In the genomic region with DNA sequence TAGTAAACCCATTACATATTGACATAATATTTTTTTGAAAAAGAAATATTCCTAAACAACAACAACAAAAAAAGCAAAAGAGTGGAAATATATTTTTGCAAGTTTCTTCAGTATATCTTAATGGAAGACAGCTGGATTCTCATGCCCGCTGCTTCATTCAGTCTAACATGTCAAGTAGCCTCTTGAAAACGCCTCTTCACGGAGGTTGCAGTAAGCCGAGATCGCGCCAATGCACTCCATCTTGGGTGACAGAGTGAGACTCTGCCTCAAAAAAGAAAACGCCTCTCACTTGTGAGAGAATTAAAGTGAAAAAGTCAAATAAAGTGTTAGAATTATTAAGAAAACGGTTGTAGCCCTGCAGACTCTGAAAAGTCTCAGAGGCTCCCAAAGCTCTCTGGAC, we compare ENCODE assay signal across 8 cellular contexts. TPM values are rescaled to one million over a fixed set of nuclear protein-coding genes. Genes with fewer than 3 reads are reported as not detected.
DNase-seq lines count a peak whose midpoint lies in the region; ATAC-seq, FAIRE-seq and TF ChIP-seq lines count a peak whose summit lies in the region.

No MANE protein-coding gene starts in this region.

- H3K9ac ChIP-seq in HUES64 (ENCODE audit: low read depth, low read length) (no peak overlapping the region), astrocyte (ENCODE audit: low read length) (no peak overlapping the region)

- no peak for ATAC-seq in CD8-positive, alpha-beta T cell
- ATAC-seq in naive thymus-derived CD4-positive, alpha-beta T cell = no peak

- WGBS in HUES64 = 93% methylated on average over 8 of the region's 8 CpGs

- peaks cover 14% of the 10 kb centered on the region for H3K79me2 ChIP-seq in astrocyte (ENCODE audit: insufficient read depth, low read length)

- H3K9me3 ChIP-seq in CD8-positive, alpha-beta T cell (ENCODE audit: low read length) = no peaks in the 10 kb centered on the region
- no peaks in the 10 kb centered on the region for H3K9me3 ChIP-seq in HUES64 (ENCODE audit: insufficient read depth, low read depth, low read length)
- H3K9me3 ChIP-seq in astrocyte (ENCODE audit: insufficient read depth, low read depth, low read length) = no peaks in the 10 kb centered on the region
- H3K9me3 ChIP-seq in naive thymus-derived CD4-positive, alpha-beta T cell (ENCODE audit: control insufficient read depth in 2 of 3, low read length in 3 of 3) = no peaks in the 10 kb centered on the region

- H3K4me3 Mint-ChIP-seq in CD8-positive, alpha-beta T cell = peak overlapping the region; percentile 66
- peak overlapping the region; percentile 79 for H3K4me3 Mint-ChIP-seq in astrocyte (ENCODE audit: unreplicated experiment)
- peak overlapping the region; percentile 70 to 99 (median 84) for H3K4me3 Mint-ChIP-seq in naive thymus-derived CD4-positive, alpha-beta T cell

- POLR2A ChIA-PET in CD8-positive, alpha-beta T cell (lab: Charles Lee) = interaction anchor here (2.4 kb wide), 1 partner anchor 113 kb away, joined by 10 read pairs; the partner anchor contains the start of gene SLC25A28
- POLR2A ChIA-PET in naive thymus-derived CD4-positive, alpha-beta T cell (lab: Charles Lee) = interaction anchor here (0.6 kb wide), 1 partner anchor 12 kb away, joined by 3 read pairs; no protein-coding TSS in a partner anchor

- H3K36me3 ChIP-seq in CD8-positive, alpha-beta T cell (ENCODE audit: insufficient read depth, low read length) = peaks cover 2% of the 10 kb centered on the region
- peaks cover 38% of the 10 kb centered on the region for H3K36me3 ChIP-seq in HUES64 (ENCODE audit: insufficient read depth, low read length)
- peaks cover 7% of the 10 kb centered on the region for H3K36me3 ChIP-seq in astrocyte (ENCODE audit: insufficient read depth, low read length)
- peaks cover 0 to 35% (median 4%) of the 10 kb centered on the region in 3 experiments for H3K36me3 ChIP-seq in naive thymus-derived CD4-positive, alpha-beta T cell (ENCODE audit: control insufficient read depth in 2 of 3, insufficient read depth in 3 of 3, low read length in 3 of 3)

- TF ChIP-seq CTCF in CD8-positive, alpha-beta T cell (IDR thresholded peaks at IDR 0.05) = no peak
- no peak for TF ChIP-seq CTCF in astrocyte (IDR thresholded peaks at IDR 0.05; ENCODE audit: insufficient read depth, low read depth, low read length)

- H3K4me1 Mint-ChIP-seq in CD8-positive, alpha-beta T cell (ENCODE audit: low read depth) = peaks cover 59% of the 10 kb centered on the region
- peaks cover 8% of the 10 kb centered on the region for H3K4me1 Mint-ChIP-seq in astrocyte (ENCODE audit: low read depth, unreplicated experiment)
- peaks cover 28 to 77% (median 57%) of the 10 kb centered on the region in 7 donors for H3K4me1 Mint-ChIP-seq in naive thymus-derived CD4-positive, alpha-beta T cell

- no peak for DNase-seq in CD8-positive, alpha-beta T cell
- DNase-seq in astrocyte (ENCODE audit: low read depth) = no peak
- DNase-seq in naive thymus-derived CD4-positive, alpha-beta T cell = no peak
- DNase-seq in NCI-H187 treated with DMSO at 0.1 percent for 48 hours (lab: John Stamatoyannopoulos, UW) = no peak
- no peak for DNase-seq in GOT3 (lab: John Stamatoyannopoulos, UW)
- no peak for DNase-seq in activated CD8-positive, alpha-beta memory T cell treated with anti-CD3 and anti-CD28 coated beads, Interleukin-2, amount 50 U/mL, for 48 hours
- no peak for DNase-seq in stimulated activated naive CD4-positive, alpha-beta T cell treated with Interleukin-2 at 50 U/mL for 16 hours (lab: John Stamatoyannopoulos, UW)

- H2AFZ ChIP-seq in astrocyte (ENCODE audit: low read depth, low read length) = no peak overlapping the region

- H3K4me3 ChIP-seq in CD8-positive, alpha-beta T cell (ENCODE audit: low read depth, low read length) = peak overlapping the region; percentile 13
- H3K4me3 ChIP-seq in HUES64 (ENCODE audit: low read length) (peak overlapping the region; percentile 100), astrocyte (ENCODE audit: insufficient read depth, low read depth, low read length) (no peak overlapping the region)
- peak overlapping the region; percentile 13 for H3K4me3 ChIP-seq in naive thymus-derived CD4-positive, alpha-beta T cell (ENCODE audit: low read length)

- intact Hi-C loops in CD8-positive, alpha-beta T cell (cut with DNase I, micrococcal nuclease) = loop anchor here (2.0 to 10.0 kb wide), 9 partner anchors 76 to 1287 kb away; partner anchors contain the start of genes SLF2 (in 2 of the 2), BLOC1S2 (in 1 of the 2), CHUK (in 1 of the 2) and DNMBP (in 1 of the 2)
- intact Hi-C loops in naive thymus-derived CD4-positive, alpha-beta T cell (cut with micrococcal nuclease) = loop anchor here (2.0 to 10.0 kb wide), 6 partner anchors 454 to 1996 kb away; partner anchors contain the start of genes R3HCC1L (in 2 of the 2), BTRC (in 1 of the 2), ERLIN1 (in 1 of the 2) and HIF1AN (in 1 of the 2)

- H3K4me1 ChIP-seq in CD8-positive, alpha-beta T cell (ENCODE audit: insufficient read depth, low read length) = peaks cover 38% of the 10 kb centered on the region
- peaks cover 3% of the 10 kb centered on the region; the same call in 1 of the 2 replicates for H3K4me1 ChIP-seq in HUES64 (ENCODE audit: insufficient read depth, low read length)
- H3K4me1 ChIP-seq in astrocyte (ENCODE audit: insufficient read depth, low read length) = no peaks in the 10 kb centered on the region
- peaks cover 11 to 19% of the 10 kb centered on the region in 2 donors for H3K4me1 ChIP-seq in naive thymus-derived CD4-positive, alpha-beta T cell (ENCODE audit: control insufficient read depth in 2 of 2, insufficient read depth in 2 of 2, low read length in 2 of 2)

- no peak overlapping the region for H3K27ac ChIP-seq in CD8-positive, alpha-beta T cell (ENCODE audit: low read depth, low read length)
- no peak overlapping the region for H3K27ac ChIP-seq in HUES64 (ENCODE audit: low read depth, low read length)
- H3K27ac ChIP-seq in astrocyte (ENCODE audit: low read depth, low read length) = no peak overlapping the region
- H3K27ac ChIP-seq in naive thymus-derived CD4-positive, alpha-beta T cell (ENCODE audit: low read depth, low read length) = no peak overlapping the region

- peak overlapping the region; percentile 36 for H3K4me2 ChIP-seq in astrocyte (ENCODE audit: low read length)

- H3K27ac Mint-ChIP-seq in CD8-positive, alpha-beta T cell = no peak overlapping the region
- H3K27ac Mint-ChIP-seq in astrocyte (ENCODE audit: unreplicated experiment) = no peak overlapping the region
- peak overlapping the region in 3 of 9 donors; percentile 33 to 81 (median 56) for H3K27ac Mint-ChIP-seq in naive thymus-derived CD4-positive, alpha-beta T cell

- H3K9me3 Mint-ChIP-seq in CD8-positive, alpha-beta T cell = no peaks in the 10 kb centered on the region
- H3K9me3 Mint-ChIP-seq in astrocyte (ENCODE audit: unreplicated experiment) = no peaks in the 10 kb centered on the region
- H3K9me3 Mint-ChIP-seq in naive thymus-derived CD4-positive, alpha-beta T cell = no peaks in the 10 kb centered on the region

- H3K27me3 Mint-ChIP-seq in CD8-positive, alpha-beta T cell (ENCODE audit: low read depth) = no peaks in the 10 kb centered on the region
- no peaks in the 10 kb centered on the region for H3K27me3 Mint-ChIP-seq in astrocyte (ENCODE audit: low read depth, unreplicated experiment)
- H3K27me3 Mint-ChIP-seq in naive thymus-derived CD4-positive, alpha-beta T cell = no peaks in the 10 kb centered on the region

- no peak for FAIRE-seq in astrocyte (lab: Jason Lieb, UNC)

- CTCF ChIA-PET in CD8-positive, alpha-beta T cell (lab: Charles Lee) = no interaction called here
- CTCF ChIA-PET in naive thymus-derived CD4-positive, alpha-beta T cell (lab: Charles Lee) = no interaction called here

- H3K27me3 ChIP-seq in CD8-positive, alpha-beta T cell (ENCODE audit: insufficient read depth, low read length) = no peaks in the 10 kb centered on the region
- H3K27me3 ChIP-seq in HUES64 (ENCODE audit: insufficient read depth, low read length) (no peaks in the 10 kb centered on the region), astrocyte (ENCODE audit: insufficient read depth, low read length) (no peaks in the 10 kb centered on the region)
- no peaks in the 10 kb centered on the region for H3K27me3 ChIP-seq in naive thymus-derived CD4-positive, alpha-beta T cell (ENCODE audit: control insufficient read depth in 2 of 2, insufficient read depth in 2 of 2, low read length in 2 of 2)

- H4K20me1 ChIP-seq in astrocyte (ENCODE audit: insufficient read depth, low read length) = no peaks in the 10 kb centered on the region

- H3K36me3 Mint-ChIP-seq in CD8-positive, alpha-beta T cell = peaks cover 47% of the 10 kb centered on the region
- H3K36me3 Mint-ChIP-seq in astrocyte (ENCODE audit: low read depth, unreplicated experiment) = peaks cover 5% of the 10 kb centered on the region
- peaks cover 15 to 35% (median 20%) of the 10 kb centered on the region in 5 donors for H3K36me3 Mint-ChIP-seq in naive thymus-derived CD4-positive, alpha-beta T cell

RNA-seq across cellular contexts. Expression of gene CUTC, which starts 1.3 kb away (rescaled TPM):
- 10 to 100 TPM; 12.0 to 12.7 TPM for total RNA-seq in CD8-positive, alpha-beta T cell
- polyA plus RNA-seq in HUES64 (2013, experiment 1 of 2) = 19.8 TPM
- 22.0 TPM for polyA plus RNA-seq in HUES64 (2013, experiment 2 of 2)
- 10.3 and 11.6 TPM in 2 replicates for total RNA-seq in astrocyte
- 10 to 100 TPM; 19.3 to 37.1 (median 25.0) TPM for total RNA-seq in naive thymus-derived CD4-positive, alpha-beta T cell
- polyA plus RNA-seq in naive thymus-derived CD4-positive, alpha-beta T cell = 10 to 100 TPM; 74.3 to 75.1 TPM

RNA-seq across cellular contexts. Expression of gene COX15, which starts 1.4 kb away (rescaled TPM):
- 1 to 10 TPM; 6.8 to 8.1 TPM for total RNA-seq in CD8-positive, alpha-beta T cell
- polyA plus RNA-seq in HUES64 (2013, experiment 1 of 2) = 23.7 TPM
- 25.2 TPM for polyA plus RNA-seq in HUES64 (2013, experiment 2 of 2)
- total RNA-seq in astrocyte = 30.2 and 33.4 TPM in 2 replicates
- 10 to 100 TPM; 17.6 to 43.5 (median 32.9) TPM for total RNA-seq in naive thymus-derived CD4-positive, alpha-beta T cell
- 10 to 100 TPM; 37.5 to 39.6 TPM for polyA plus RNA-seq in naive thymus-derived CD4-positive, alpha-beta T cell

RNA-seq across cellular contexts. Expression of gene ABCC2, which starts 49.1 kb away (rescaled TPM):
- 1 to 10 TPM; 2.8 to 3.3 TPM for total RNA-seq in CD8-positive, alpha-beta T cell
- polyA plus RNA-seq in HUES64 (2013, experiment 1 of 2) = 0.45 TPM
- polyA plus RNA-seq in HUES64 (2013, experiment 2 of 2) = 1.3 TPM
- total RNA-seq in astrocyte = 0.31 and 0.59 TPM in 2 replicates
- 1 to 10 TPM; 1.3 to 7.6 (median 4.2) TPM for total RNA-seq in naive thymus-derived CD4-positive, alpha-beta T cell
- polyA plus RNA-seq in naive thymus-derived CD4-positive, alpha-beta T cell = 1 to 10 TPM in 1 of 2 donors, under 1 TPM in 1; 0.95 to 1.0 TPM
